ENCODE assay signal across 19 cellular contexts in genomic region chr13:46775385-46776065, GRCh38.
"Had no signal": no experiment of that assay in that cellular context is flagged by ENCODE, and none has a peak within 500 bp of the region (broad histone marks: within the 10 kb centered on the region; RNA-seq: fewer than 3 reads in every experiment).

No MANE protein-coding gene starts in this region.

- H3K4me1 ChIP-seq: foreskin keratinocyte, prostate gland, right lobe of liver had no signal

- H3K27ac ChIP-seq: epithelial cell of prostate, foreskin keratinocyte, prostate gland, right lobe of liver, stomach had no signal

- DNase-seq: activated CD4-positive, alpha-beta T cell treated with anti-CD3 and anti-CD28 coated beads, Interleukin-2, amount 10 ng/mL, durations not matched to agents 24 days and 14 days; activated CD8-positive, alpha-beta T cell treated with anti-CD3 and anti-CD28 coated beads, Interleukin-2, amount 10 ng/mL, durations not matched to agents 7 days and 5 days; activated T-cell treated with anti-CD3 and anti-CD28 coated beads, Interleukin-2, amount 50 U/mL, for 4 hours; dorsolateral prefrontal cortex; foreskin keratinocyte; mucosa of descending colon; naive B cell; right lobe of liver; small intestine; stimulated activated CD4-positive, alpha-beta T cell treated with anti-CD3 and anti-CD28 coated beads, Interleukin-15, amount 100 ng/mL, for 24 hours; stimulated activated CD4-positive, alpha-beta T cell treated with anti-CD3 and anti-CD28 coated beads, Interleukin-2, amount 100 ng/mL, for 48 hours; stomach; T-helper 1 cell; T1000 had no signal

- FAIRE-seq: bronchial epithelial cell, keratinocyte, small intestine had no signal

- H3K27me3 ChIP-seq: dorsolateral prefrontal cortex, foreskin keratinocyte, right lobe of liver, stomach had no signal

- ATAC-seq: activated CD8-positive, alpha-beta T cell treated with anti-CD3 and anti-CD28 coated beads, Interleukin-2, amount 10 ng/mL, durations not matched to agents 7 days and 5 days; activated T-cell treated with anti-CD3 and anti-CD28 coated beads, Interleukin-2, amount 50 U/mL, for 4 hours; foreskin keratinocyte; left lobe of liver; mucosa of descending colon; right lobe of liver had no signal

- H3K9me3 ChIP-seq: mucosa of descending colon, prostate gland, right lobe of liver, stomach had no signal

- H3K4me3 ChIP-seq: dorsolateral prefrontal cortex, mucosa of descending colon, prostate gland, right lobe of liver, stomach had no signal
